ENCODE assay signal across 1 cellular context in genomic region chr9:135478191-135478590, GRCh38.
TF ChIP-seq lines count a peak whose summit lies in the region.

No MANE protein-coding gene starts in this region.

TF ChIP-seq in K562, 482 proteins besides CTCF, POLR2A, EP300 and RAD21:
- TF ChIP-seq TCF7L2 (IDR thresholded peaks at IDR 0.05; ENCODE audit: low read depth, low read length) = no peak
- TF ChIP-seq RBFOX2 (IDR thresholded peaks at IDR 0.05; ENCODE audit: low read depth, low read length) = no peak
- TF ChIP-seq MCM7 (IDR thresholded peaks at IDR 0.05) = no peak
- no peak for TF ChIP-seq PRDM10 (IDR thresholded peaks at IDR 0.05; ENCODE audit: partially characterized antibody)
- no peak for TF ChIP-seq USF2 (CRISPR knock-in tag; IDR thresholded peaks at IDR 0.05)
- no peak for TF ChIP-seq RFX7 (CRISPR knock-in tag; IDR thresholded peaks at IDR 0.05)
- TF ChIP-seq E2F3 (CRISPR knock-in tag; IDR thresholded peaks at IDR 0.05) = no peak
- no peak for TF ChIP-seq TEAD1 (CRISPR knock-in tag; IDR thresholded peaks at IDR 0.05)
TF ChIP-seq in K562: peak in this region for 0.
